9 cellular contexts compared by ENCODE assay signal in the genomic region with DNA sequence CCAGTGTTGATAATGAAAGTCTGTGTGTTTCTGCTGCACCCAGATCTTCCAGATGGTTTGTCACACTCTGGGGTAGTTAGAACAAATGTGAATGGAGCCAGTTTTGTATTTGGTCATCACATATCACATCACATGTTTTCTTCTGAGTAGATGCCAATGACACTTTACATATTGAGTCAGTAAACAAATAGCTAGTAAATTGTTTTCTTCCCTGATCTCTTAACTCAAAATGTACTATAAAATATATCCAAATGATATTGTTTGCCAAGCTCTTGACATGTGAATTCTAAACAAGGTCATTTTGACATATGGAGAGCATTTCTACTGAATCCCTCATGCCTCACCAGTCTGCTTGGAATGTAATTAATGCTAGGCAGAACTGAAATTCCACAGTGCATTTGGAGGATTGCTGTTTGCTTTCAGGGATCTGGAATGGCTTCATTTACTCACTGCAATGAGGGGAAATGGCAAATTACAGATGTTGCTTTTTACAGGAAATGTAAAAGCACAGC. TPM values are rescaled to one million over a fixed set of nuclear protein-coding genes. Genes with fewer than 3 reads are reported as not detected.
DNase-seq lines count a peak whose midpoint lies in the region; ATAC-seq and TF ChIP-seq lines count a peak whose summit lies in the region.
"Had no signal": no experiment of that assay in that cellular context is flagged by ENCODE, and none has a peak within 500 bp of the region (broad histone marks: within the 10 kb centered on the region; RNA-seq: fewer than 3 reads in every experiment).

No MANE protein-coding gene starts in this region.

- H3K79me2 ChIP-seq in H9 (ENCODE audit: insufficient read depth, low read length) = no peaks in the 10 kb centered on the region

- H3K36me3 ChIP-seq in adipocyte (ENCODE audit: control insufficient read depth, insufficient read depth, low read length, severe bottlenecking) = peaks cover 8% of the 10 kb centered on the region

- no peak overlapping the region for H3K4me2 ChIP-seq in H9 (ENCODE audit: insufficient read depth, insufficient read length, low read length)

- H3K9ac ChIP-seq in H9 (ENCODE audit: extremely low read depth, insufficient read length, low read length) = no peak overlapping the region
- peak overlapping the region; percentile 75 for H3K9ac ChIP-seq in adipocyte (ENCODE audit: low read length)

- H3K27ac ChIP-seq in H9 (ENCODE audit: insufficient read length, low read depth, low read length) = peak overlapping the region; percentile 57
- peak overlapping the region; percentile 35 for H3K27ac ChIP-seq in right cardiac atrium (ENCODE audit: low read length)

- no peak overlapping the region for H3K23ac ChIP-seq in H9 (ENCODE audit: insufficient read length, low read depth, low read length)

- H3K27me3 Mint-ChIP-seq in H9 (ENCODE audit: low read depth) = no peaks in the 10 kb centered on the region; the same call in 1 of the 2 replicates

- H3K27ac Mint-ChIP-seq in H9 = peak overlapping the region in 2 of 3 experiments; percentile 44 to 70; a peak in 2 of 7 replicates

- no peak overlapping the region for H2BK12ac ChIP-seq in H9 (ENCODE audit: insufficient read length, low read depth, low read length)

- no peak for TF ChIP-seq POLR2A in erythroblast (IDR thresholded peaks at IDR 0.05; ENCODE audit: low read length)

- H3K56ac ChIP-seq in H9 (ENCODE audit: insufficient read length, low read depth, low read length) = no peak overlapping the region

- H3K14ac ChIP-seq in H9 (ENCODE audit: insufficient read depth, low read length) = no peak overlapping the region

- H3K27me3 ChIP-seq in H9 (ENCODE audit: insufficient read depth, low read length) (no peaks in the 10 kb centered on the region), adipocyte (replicated peaks; ENCODE audit: control insufficient read depth, insufficient read depth, low read length) (no peaks in the 10 kb centered on the region), right cardiac atrium (ENCODE audit: control insufficient read depth, insufficient read depth) (no peaks in the 10 kb centered on the region)

- no peak overlapping the region; a peak in 1 of 5 replicates for H3K4me3 Mint-ChIP-seq in H9

- H3T11ph ChIP-seq in H9 (ENCODE audit: low read length) = no peak overlapping the region

- H3K4me3 ChIP-seq in adipocyte (ENCODE audit: low read length) (peak overlapping the region; percentile 33), right cardiac atrium (ENCODE audit: low read length) (no peak overlapping the region), skeletal muscle cell (ENCODE audit: low read depth, low read length) (no peak overlapping the region)

- H3K4me1 ChIP-seq in H9 (ENCODE audit: insufficient read depth, low read length) (peaks cover 4% of the 10 kb centered on the region; the same call in 1 of the 2 replicates), adipocyte (ENCODE audit: control insufficient read depth, insufficient read depth, low read length) (peaks cover 68% of the 10 kb centered on the region), right cardiac atrium (ENCODE audit: control insufficient read depth, insufficient read depth, low read length) (peaks cover 8% of the 10 kb centered on the region)

- H4K91ac ChIP-seq in H9 (ENCODE audit: insufficient read length, low read depth, low read length) = no peak overlapping the region

- no peak overlapping the region for H2AK5ac ChIP-seq in H9 (ENCODE audit: insufficient read length, low read length)

- H2AFZ ChIP-seq in H9 (ENCODE audit: low read length) = no peak overlapping the region

- no peak overlapping the region for H2BK15ac ChIP-seq in H9 (ENCODE audit: low read depth, low read length)

- H2BK20ac ChIP-seq in H9 (ENCODE audit: low read depth, low read length, poor library complexity, severe bottlenecking) = no peak overlapping the region

- no peak overlapping the region for H3K4ac ChIP-seq in H9 (ENCODE audit: low read depth, low read length)

- H3K9me3 ChIP-seq in H9 (ENCODE audit: control insufficient read depth, low read depth, low read length) = no peaks in the 10 kb centered on the region
- no peaks in the 10 kb centered on the region for H3K9me3 ChIP-seq in adipocyte (ENCODE audit: control insufficient read depth, low read length)
- no peaks in the 10 kb centered on the region for H3K9me3 ChIP-seq in right cardiac atrium (ENCODE audit: control insufficient read depth, low read length)

- no peak overlapping the region for H4K8ac ChIP-seq in H9 (replicated peaks; ENCODE audit: insufficient read length, low read depth, low read length)

- intact Hi-C loops in right cardiac atrium (cut with DNase I) = no loop called here

- no peaks in the 10 kb centered on the region; a peak in 1 of 7 replicates for H3K36me3 Mint-ChIP-seq in H9 (ENCODE audit: insufficient read depth in 1 of 3, low read depth in 3 of 3)

- H2BK120ac ChIP-seq in H9 (ENCODE audit: low read depth, low read length, poor library complexity, severe bottlenecking) = no peak overlapping the region

- no peak overlapping the region for H4K5ac ChIP-seq in H9 (ENCODE audit: insufficient read length, low read depth, low read length)

- ATAC-seq in right cardiac atrium (no peak), HG03457 (IDR thresholded peaks at IDR 0.05; ENCODE audit: unreplicated experiment) (no peak), HG03025 (IDR thresholded peaks at IDR 0.05; ENCODE audit: low FRiP score, unreplicated experiment) (no peak)

- no peaks in the 10 kb centered on the region for H3K23me2 ChIP-seq in H9 (ENCODE audit: insufficient read length, low read depth, low read length, poor library complexity, severe bottlenecking)

- peaks cover 18 to 19% of the 10 kb centered on the region in 2 experiments for H3K4me1 Mint-ChIP-seq in H9

- DNase-seq in H9 (no peak), adipocyte (ENCODE audit: low read depth) (peak; percentile 91), right cardiac atrium (no peak), skeletal muscle cell (ENCODE audit: low read depth) (peak; percentile 59), D341Med (ENCODE audit: low spot score) (no peak), erythroblast (lab: John Stamatoyannopoulos, UW) (no peak)
- DNase-seq: activated gamma-delta T cell had no signal

- no peak overlapping the region for H2BK5ac ChIP-seq in H9 (ENCODE audit: insufficient read length, low read length)

- no peaks in the 10 kb centered on the region for H3K79me1 ChIP-seq in H9 (ENCODE audit: insufficient read depth, low read depth, low read length, poor library complexity, severe bottlenecking)

- no peaks in the 10 kb centered on the region for H4K20me1 ChIP-seq in H9 (ENCODE audit: control insufficient read depth, insufficient read depth, insufficient read length)

- no peak overlapping the region for H3K18ac ChIP-seq in H9 (ENCODE audit: insufficient read length, low read depth, low read length)

- no peaks in the 10 kb centered on the region for H3K9me3 Mint-ChIP-seq in H9

- no peak for TF ChIP-seq CTCF in H9 (conservative IDR thresholded peaks at IDR 0.05)

RNA-seq across cellular contexts. Expression of gene PDHB, which starts 45.0 kb away (rescaled TPM):
- total RNA-seq in H9 (2021) = 131 and 132 TPM in 2 replicates
- 100 to 1,000 TPM; 115 to 148 (median 134) TPM for total RNA-seq in right cardiac atrium
- polyA plus RNA-seq in right cardiac atrium = 242 TPM

RNA-seq across cellular contexts. Expression of gene PXK, which starts 55.9 kb away (rescaled TPM):
- total RNA-seq in H9 (2021) (3.3 and 3.4 TPM in 2 replicates), right cardiac atrium (10 to 100 TPM; 11.4 to 17.3 (median 13.7) TPM)
- 7.7 TPM for polyA plus RNA-seq in right cardiac atrium

Comparison
In these comparisons a context has a peak if more than half of its experiments do, and no peak if none do; other contexts are left out.
1. DNase-seq: peak in adipocyte (single experiment) and skeletal muscle cell (single experiment); none in H9 (single experiment), right cardiac atrium (0 of 3), D341Med (single experiment) and erythroblast (0 of 2).